1 cellular context compared by ENCODE assay signal in the genomic region with DNA sequence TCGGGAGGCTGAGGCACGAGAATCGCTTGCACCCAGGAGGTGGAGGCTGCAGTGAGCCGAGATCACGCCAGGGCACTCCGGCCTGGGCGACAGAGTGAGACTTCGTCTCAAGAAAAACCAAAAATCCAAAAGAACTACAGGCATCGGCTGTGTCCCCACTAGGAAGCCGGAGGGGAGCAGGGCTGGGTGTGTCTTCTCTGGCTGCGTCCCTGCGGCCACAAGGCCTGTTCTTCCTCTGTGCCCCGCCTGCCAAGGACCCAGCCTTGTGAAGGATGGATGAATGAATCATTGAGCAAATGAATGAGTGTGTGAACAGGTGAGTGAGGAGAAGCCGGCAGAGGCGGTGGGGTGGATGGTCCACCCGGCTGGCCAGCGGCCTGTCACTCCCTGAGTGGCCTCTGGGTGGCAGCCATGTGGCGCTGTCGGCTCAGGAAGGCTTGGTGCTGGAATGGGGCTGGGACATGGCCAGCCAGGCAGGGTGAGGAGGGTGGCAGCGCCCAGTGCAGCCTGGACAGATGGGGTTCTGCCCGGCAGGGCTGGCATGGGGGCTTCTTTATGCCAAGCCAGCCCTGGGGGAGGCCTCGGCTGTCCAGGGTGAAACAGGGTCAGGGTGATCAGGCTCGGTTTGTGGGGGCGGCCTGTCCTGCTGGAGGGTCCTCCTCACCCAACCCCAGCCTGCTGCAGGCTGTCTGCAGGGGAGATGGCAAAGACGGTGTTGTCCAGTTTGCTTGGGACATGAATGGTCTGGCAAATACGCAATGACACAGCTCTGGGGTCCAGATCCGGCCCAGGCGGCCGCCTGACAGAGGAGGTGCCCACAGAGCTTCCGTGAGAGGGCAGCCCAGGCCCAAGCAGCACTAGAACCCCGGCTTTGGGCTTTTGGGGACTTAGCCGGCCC.
TF ChIP-seq lines count a peak whose summit lies in the region.

No MANE protein-coding gene starts in this region.

TF ChIP-seq in K562, 482 proteins besides CTCF, POLR2A, EP300 and RAD21 (continued from another document and continues in another):
- TF ChIP-seq CUX1 (CRISPR knock-in tag; IDR thresholded peaks at IDR 0.05) (no peak), KLF16 (IDR thresholded peaks at IDR 0.05) (no peak; the same call in 1 of the 2 replicates), ZNF347 (CRISPR knock-in tag; IDR thresholded peaks at IDR 0.05; ENCODE audit: low read depth) (no peak), HDGF (IDR thresholded peaks at IDR 0.05) (no peak), ELF1 (tag; IDR thresholded peaks at IDR 0.05) (no peak), ZNF644 (tag; IDR thresholded peaks at IDR 0.05; ENCODE audit: low read depth) (no peak), NFRKB (IDR thresholded peaks at IDR 0.05; ENCODE audit: low read depth) (no peak), KAT2B (IDR thresholded peaks at IDR 0.05; ENCODE audit: low read depth, low read length) (no peak), SMARCE1 (IDR thresholded peaks at IDR 0.05) (no peak), SRSF7 (optimal IDR thresholded peaks at IDR 0.05; ENCODE audit: low read depth, low read length) (no peak), MTA3 (IDR thresholded peaks at IDR 0.05; ENCODE audit: borderline replicate concordance) (peak; percentile 47; the same call in 1 of the 2 replicates), CEBPG (CRISPR knock-in tag; IDR thresholded peaks at IDR 0.05) (no peak), CEBPG (tag; conservative IDR thresholded peaks at IDR 0.05 in 1 of 2, IDR thresholded peaks at IDR 0.05 in 1 of 2) (no peak), NR2C2 (CRISPR knock-in tag; IDR thresholded peaks at IDR 0.05) (0 out of 2 replicates have a peak, but pooled peaks have one; percentile 30), NR2C2 (tag; IDR thresholded peaks at IDR 0.05) (no peak), ESRRA (IDR thresholded peaks at IDR 0.05; ENCODE audit: borderline replicate concordance, low read depth) (no peak), MYNN (IDR thresholded peaks at IDR 0.05) (peak; percentile 67; the same call in 1 of the 2 replicates), MYNN (CRISPR knock-in tag; IDR thresholded peaks at IDR 0.05) (no peak), POLR3A (IDR thresholded peaks at IDR 0.05; ENCODE audit: borderline replicate concordance, extremely low read depth, insufficient read depth, insufficient read length) (no peak), KLF6 (CRISPR knock-in tag; IDR thresholded peaks at IDR 0.05; ENCODE audit: borderline replicate concordance) (no peak), XRCC4 (IDR thresholded peaks at IDR 0.05; ENCODE audit: extremely low read depth, insufficient read depth, insufficient read length) (no peak), RBFOX2 (IDR thresholded peaks at IDR 0.05; ENCODE audit: low read depth, low read length) (no peak), ZHX1 (conservative IDR thresholded peaks at IDR 0.05; ENCODE audit: low read length) (no peak), SP2 (IDR thresholded peaks at IDR 0.05; ENCODE audit: extremely low read depth, low read depth, low read length, poor library complexity, severe bottlenecking) (no peak), ZNF445 (CRISPR knock-in tag; IDR thresholded peaks at IDR 0.05; ENCODE audit: low read depth) (no peak), TAL1 (IDR thresholded peaks at IDR 0.05) (no peak), PURB (CRISPR knock-in tag; IDR thresholded peaks at IDR 0.05; ENCODE audit: low read depth) (no peak), ADNP (tag; IDR thresholded peaks at IDR 0.05) (no peak), OTX1 (CRISPR knock-in tag; IDR thresholded peaks at IDR 0.05) (no peak), HNRNPUL1 (IDR thresholded peaks at IDR 0.05; ENCODE audit: low read length) (no peak), HNRNPK (IDR thresholded peaks at IDR 0.05; ENCODE audit: low read depth, low read length, poor library complexity, severe bottlenecking) (no peak), CTBP1 (IDR thresholded peaks at IDR 0.05; ENCODE audit: borderline replicate concordance) (peak; percentile 69; the same call in 1 of the 2 replicates), KHSRP (IDR thresholded peaks at IDR 0.05) (no peak), ZNF668 (CRISPR knock-in tag; IDR thresholded peaks at IDR 0.05) (no peak), NFE2 (IDR thresholded peaks at IDR 0.05; ENCODE audit: low read depth) (no peak), PYGO2 (tag; IDR thresholded peaks at IDR 0.05) (no peak), ASH1L (IDR thresholded peaks at IDR 0.05; ENCODE audit: borderline replicate concordance, low read depth, partially characterized antibody) (no peak), TCF3 (CRISPR knock-in tag; IDR thresholded peaks at IDR 0.05) (no peak; the same call in 1 of the 2 replicates), ARID2 (IDR thresholded peaks at IDR 0.05) (0 out of 2 replicates have a peak, but pooled peaks have one; percentile 27), IRF2 (CRISPR knock-in tag; IDR thresholded peaks at IDR 0.05) (no peak), ZNF740 (CRISPR knock-in tag; IDR thresholded peaks at IDR 0.05) (no peak), ZNF740 (tag; IDR thresholded peaks at IDR 0.05) (no peak), NFXL1 (CRISPR knock-in tag; IDR thresholded peaks at IDR 0.05) (no peak), YY1 (IDR thresholded peaks at IDR 0.05; ENCODE audit: borderline replicate concordance in 1 of 3, control insufficient read depth in 1 of 3, extremely low read depth in 1 of 3, insufficient read depth in 3 of 3, insufficient read length in 1 of 3, insufficient replicate concordance in 2 of 3, low read depth in 1 of 3, low read length in 2 of 3) (peak in 2 of 3 experiments; percentile 26 to 28)
- TF ChIP-seq, protein P1, sequence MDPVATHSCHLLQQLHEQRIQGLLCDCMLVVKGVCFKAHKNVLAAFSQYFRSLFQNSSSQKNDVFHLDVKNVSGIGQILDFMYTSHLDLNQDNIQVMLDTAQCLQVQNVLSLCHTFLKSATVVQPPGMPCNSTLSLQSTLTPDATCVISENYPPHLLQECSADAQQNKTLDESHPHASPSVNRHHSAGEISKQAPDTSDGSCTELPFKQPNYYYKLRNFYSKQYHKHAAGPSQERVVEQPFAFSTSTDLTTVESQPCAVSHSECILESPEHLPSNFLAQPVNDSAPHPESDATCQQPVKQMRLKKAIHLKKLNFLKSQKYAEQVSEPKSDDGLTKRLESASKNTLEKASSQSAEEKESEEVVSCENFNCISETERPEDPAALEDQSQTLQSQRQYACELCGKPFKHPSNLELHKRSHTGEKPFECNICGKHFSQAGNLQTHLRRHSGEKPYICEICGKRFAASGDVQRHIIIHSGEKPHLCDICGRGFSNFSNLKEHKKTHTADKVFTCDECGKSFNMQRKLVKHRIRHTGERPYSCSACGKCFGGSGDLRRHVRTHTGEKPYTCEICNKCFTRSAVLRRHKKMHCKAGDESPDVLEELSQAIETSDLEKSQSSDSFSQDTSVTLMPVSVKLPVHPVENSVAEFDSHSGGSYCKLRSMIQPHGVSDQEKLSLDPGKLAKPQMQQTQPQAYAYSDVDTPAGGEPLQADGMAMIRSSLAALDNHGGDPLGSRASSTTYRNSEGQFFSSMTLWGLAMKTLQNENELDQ (CRISPR knock-in tag; IDR thresholded peaks at IDR 0.05; ENCODE audit: borderline replicate concordance), result no peak
- TF ChIP-seq, protein P2, sequence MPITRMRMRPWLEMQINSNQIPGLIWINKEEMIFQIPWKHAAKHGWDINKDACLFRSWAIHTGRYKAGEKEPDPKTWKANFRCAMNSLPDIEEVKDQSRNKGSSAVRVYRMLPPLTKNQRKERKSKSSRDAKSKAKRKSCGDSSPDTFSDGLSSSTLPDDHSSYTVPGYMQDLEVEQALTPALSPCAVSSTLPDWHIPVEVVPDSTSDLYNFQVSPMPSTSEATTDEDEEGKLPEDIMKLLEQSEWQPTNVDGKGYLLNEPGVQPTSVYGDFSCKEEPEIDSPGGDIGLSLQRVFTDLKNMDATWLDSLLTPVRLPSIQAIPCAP (CRISPR knock-in tag; IDR thresholded peaks at IDR 0.05; ENCODE audit: borderline replicate concordance), result no peak
- TF ChIP-seq, protein P3, sequence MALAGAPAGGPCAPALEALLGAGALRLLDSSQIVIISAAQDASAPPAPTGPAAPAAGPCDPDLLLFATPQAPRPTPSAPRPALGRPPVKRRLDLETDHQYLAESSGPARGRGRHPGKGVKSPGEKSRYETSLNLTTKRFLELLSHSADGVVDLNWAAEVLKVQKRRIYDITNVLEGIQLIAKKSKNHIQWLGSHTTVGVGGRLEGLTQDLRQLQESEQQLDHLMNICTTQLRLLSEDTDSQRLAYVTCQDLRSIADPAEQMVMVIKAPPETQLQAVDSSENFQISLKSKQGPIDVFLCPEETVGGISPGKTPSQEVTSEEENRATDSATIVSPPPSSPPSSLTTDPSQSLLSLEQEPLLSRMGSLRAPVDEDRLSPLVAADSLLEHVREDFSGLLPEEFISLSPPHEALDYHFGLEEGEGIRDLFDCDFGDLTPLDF (CRISPR knock-in tag; IDR thresholded peaks at IDR 0.05), result no peak
- TF ChIP-seq, protein P4, sequence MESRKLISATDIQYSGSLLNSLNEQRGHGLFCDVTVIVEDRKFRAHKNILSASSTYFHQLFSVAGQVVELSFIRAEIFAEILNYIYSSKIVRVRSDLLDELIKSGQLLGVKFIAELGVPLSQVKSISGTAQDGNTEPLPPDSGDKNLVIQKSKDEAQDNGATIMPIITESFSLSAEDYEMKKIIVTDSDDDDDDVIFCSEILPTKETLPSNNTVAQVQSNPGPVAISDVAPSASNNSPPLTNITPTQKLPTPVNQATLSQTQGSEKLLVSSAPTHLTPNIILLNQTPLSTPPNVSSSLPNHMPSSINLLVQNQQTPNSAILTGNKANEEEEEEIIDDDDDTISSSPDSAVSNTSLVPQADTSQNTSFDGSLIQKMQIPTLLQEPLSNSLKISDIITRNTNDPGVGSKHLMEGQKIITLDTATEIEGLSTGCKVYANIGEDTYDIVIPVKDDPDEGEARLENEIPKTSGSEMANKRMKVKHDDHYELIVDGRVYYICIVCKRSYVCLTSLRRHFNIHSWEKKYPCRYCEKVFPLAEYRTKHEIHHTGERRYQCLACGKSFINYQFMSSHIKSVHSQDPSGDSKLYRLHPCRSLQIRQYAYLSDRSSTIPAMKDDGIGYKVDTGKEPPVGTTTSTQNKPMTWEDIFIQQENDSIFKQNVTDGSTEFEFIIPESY (CRISPR knock-in tag; IDR thresholded peaks at IDR 0.05), result no peak
